In the genomic region with DNA sequence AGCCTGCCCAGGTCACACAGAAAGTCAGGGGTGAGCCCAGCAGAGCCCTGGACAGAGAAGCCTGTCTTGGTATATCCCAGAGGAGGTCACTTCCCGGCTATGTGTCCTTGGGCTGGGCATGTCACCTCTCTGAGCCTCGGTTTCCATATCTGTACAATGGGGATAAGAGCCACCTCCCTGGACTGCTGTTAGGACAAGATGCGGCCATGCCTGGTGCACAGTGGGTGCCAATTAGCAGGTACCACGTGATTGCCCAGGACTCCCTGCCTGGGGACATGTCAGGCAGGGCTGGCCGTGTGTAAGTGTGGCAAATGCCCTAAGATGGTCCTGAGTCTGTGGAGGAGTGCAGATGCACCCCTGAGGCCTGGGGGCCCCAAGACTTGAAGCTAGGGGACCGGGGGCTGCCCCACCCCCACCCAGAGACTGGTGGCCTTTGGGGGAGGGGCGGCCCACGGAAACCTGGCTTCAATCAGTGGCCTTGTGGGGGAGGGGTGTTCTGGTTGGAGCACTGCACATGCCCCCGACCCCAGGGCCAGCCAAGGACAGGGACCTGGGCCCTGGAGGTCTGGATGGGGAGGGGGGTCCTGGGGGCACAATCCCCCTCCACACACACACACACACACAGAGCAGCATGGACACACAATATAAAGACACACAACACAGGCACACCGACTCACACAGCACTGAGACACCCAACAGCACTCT, we compare ENCODE assay signal across 13 cellular contexts. TPM values are rescaled to one million over a fixed set of nuclear protein-coding genes. Genes with fewer than 3 reads are reported as not detected.
DNase-seq lines count a peak whose midpoint lies in the region; ATAC-seq and TF ChIP-seq lines count a peak whose summit lies in the region.
"Had no signal": no experiment of that assay in that cellular context is flagged by ENCODE, and none has a peak within 500 bp of the region (broad histone marks: within the 10 kb centered on the region; RNA-seq: fewer than 3 reads in every experiment).

No MANE protein-coding gene starts in this region.

- H3K36me3 Mint-ChIP-seq in nephron (ENCODE audit: low read depth), result no peaks in the 10 kb centered on the region

- peak; percentile 35 for ATAC-seq in stimulated activated naive CD8-positive, alpha-beta T cell treated with anti-CD3 and anti-CD28 coated beads, Interleukin-15, amount 100 ng/mL, for 72 hours
- no peak for ATAC-seq in stimulated activated naive CD8-positive, alpha-beta T cell treated with anti-CD3 and anti-CD28 coated beads, Interleukin-15, Interleukin-2, amounts not matched to agents 100 U/mL and 50 U/mL, for 24 hours

- peak overlapping the region; percentile 17 for H3K27ac ChIP-seq in colonic mucosa
- H3K27ac ChIP-seq in vagina, result peak overlapping the region; percentile 86
- H3K27ac ChIP-seq: C4-2B had no signal

- H3K4me3 Mint-ChIP-seq in stimulated activated naive CD8-positive, alpha-beta T cell treated with anti-CD3 and anti-CD28 coated beads, Interleukin-15, amount 100 ng/mL, for 72 hours, result no peak overlapping the region
- peak overlapping the region in 1 of 3 experiments; percentile 90 for H3K4me3 Mint-ChIP-seq in nephron

- no peaks in the 10 kb centered on the region for H3K36me3 ChIP-seq in colonic mucosa
- H3K36me3 ChIP-seq in vagina, result no peaks in the 10 kb centered on the region

- H3K9ac ChIP-seq in colonic mucosa (ENCODE audit: low read depth in 2 of 2, low read length in 2 of 2), result peak overlapping the region in 1 of 2 donors; percentile 50

- TF ChIP-seq CTCF in colonic mucosa (IDR thresholded peaks at IDR 0.05) (no peak), nephron (IDR thresholded peaks at IDR 0.05; ENCODE audit: unreplicated experiment in 3 of 3) (no peak), vagina (IDR thresholded peaks at IDR 0.05) (no peak)

- no peak for TF ChIP-seq POLR2A in vagina (IDR thresholded peaks at IDR 0.05)

- H3K4me3 ChIP-seq in colonic mucosa (peak overlapping the region; percentile 13), vagina (peak overlapping the region; percentile 41 to 52)

- no peak overlapping the region for H3K27ac Mint-ChIP-seq in stimulated activated naive CD8-positive, alpha-beta T cell treated with anti-CD3 and anti-CD28 coated beads, Interleukin-15, amount 100 ng/mL, for 72 hours
- peak overlapping the region in 2 of 3 experiments; percentile 80 to 93 for H3K27ac Mint-ChIP-seq in nephron

- no peaks in the 10 kb centered on the region for H3K9me3 Mint-ChIP-seq in stimulated activated naive CD8-positive, alpha-beta T cell treated with anti-CD3 and anti-CD28 coated beads, Interleukin-15, amount 100 ng/mL, for 72 hours
- no peaks in the 10 kb centered on the region for H3K9me3 Mint-ChIP-seq in nephron

- no peak for DNase-seq in stimulated activated naive CD8-positive, alpha-beta T cell treated with anti-CD3 and anti-CD28 coated beads, Interleukin-15, amount 100 ng/mL, for 72 hours
- no peak for DNase-seq in stimulated activated naive CD8-positive, alpha-beta T cell treated with anti-CD3 and anti-CD28 coated beads, Interleukin-15, Interleukin-2, amounts not matched to agents 100 U/mL and 50 U/mL, for 24 hours
- DNase-seq in colonic mucosa (no peak), vagina (ENCODE audit: extremely low spot score in 2 of 2) (no peak)
- no peak for DNase-seq in activated T-cell treated with anti-CD3 and anti-CD28 coated beads, Interleukin-2, amount 50 U/mL, for 48 hours
- no peak for DNase-seq in activated T-cell treated with anti-CD3 and anti-CD28 coated beads, Interleukin-2, amount 50 U/mL, for 1 hour
- no peak for DNase-seq in activated effector memory CD4-positive, alpha-beta T cell treated with anti-CD3 and anti-CD28 coated beads, Interleukin-2, amount 50 U/mL, for 16 hours
- DNase-seq: activated gamma-delta T cell treated with Interleukin-2 at 50 U/mL for 16 hours, left ventricle myocardium superior, NCI-H1105 treated with DMSO at 0.1 percent for 48 hours had no signal

- H3K9me3 ChIP-seq in colonic mucosa (no peaks in the 10 kb centered on the region), vagina (no peaks in the 10 kb centered on the region)

- intact Hi-C loops in colonic mucosa (cut with DNase I), result no loop called here
- intact Hi-C loops in vagina (cut with DNase I), result no loop called here

- no peaks in the 10 kb centered on the region for H3K27me3 ChIP-seq in colonic mucosa
- no peaks in the 10 kb centered on the region for H3K27me3 ChIP-seq in vagina

- no peaks in the 10 kb centered on the region for H3K27me3 Mint-ChIP-seq in stimulated activated naive CD8-positive, alpha-beta T cell treated with anti-CD3 and anti-CD28 coated beads, Interleukin-15, amount 100 ng/mL, for 72 hours
- H3K27me3 Mint-ChIP-seq in nephron (ENCODE audit: low read depth), result peaks cover 6% of the 10 kb centered on the region

- H3K4me1 ChIP-seq in colonic mucosa, result no peaks in the 10 kb centered on the region
- peaks cover 25% of the 10 kb centered on the region for H3K4me1 ChIP-seq in vagina

- H3K4me1 Mint-ChIP-seq in stimulated activated naive CD8-positive, alpha-beta T cell treated with anti-CD3 and anti-CD28 coated beads, Interleukin-15, amount 100 ng/mL, for 72 hours, result no peaks in the 10 kb centered on the region
- H3K4me1 Mint-ChIP-seq in nephron, result peaks cover 18% of the 10 kb centered on the region

RNA-seq across cellular contexts. Expression of gene TMEM119, which starts 0.9 kb away (rescaled TPM):
- total RNA-seq in colonic mucosa, result 1 to 10 TPM; 7.2 to 8.8 TPM
- 34.6 TPM for total RNA-seq in vagina
- total RNA-seq: HT-29 had no signal

RNA-seq across cellular contexts. Expression of gene ISCU, which starts 34.6 kb away (rescaled TPM):
- 10 to 100 TPM; 93.7 to 97.5 TPM for total RNA-seq in colonic mucosa
- 167 TPM for total RNA-seq in vagina

RNA-seq across cellular contexts. Expression of gene SART3, which starts 36.0 kb away (rescaled TPM):
- total RNA-seq in colonic mucosa, result 10 to 100 TPM; 41.1 to 64.9 TPM
- total RNA-seq in vagina, result 44.2 TPM

RNA-seq across cellular contexts. Expression of gene SELPLG, which starts 36.7 kb away (rescaled TPM):
- total RNA-seq in colonic mucosa (1 to 10 TPM; 2.5 to 4.4 TPM), vagina (14.2 TPM)
- total RNA-seq: HT-29 had no signal

Comparison
In these comparisons a context has a peak if more than half of its experiments do, and no peak if none do; other contexts are left out.
1. H3K27ac Mint-ChIP-seq: peak in nephron (2 of 3); none in stimulated activated naive CD8-positive, alpha-beta T cell treated with anti-CD3 and anti-CD28 coated beads, Interleukin-15, amount 100 ng/mL, for 72 hours (0 of 2).